ENCODE assay signal across 10 cellular contexts in the genomic region with DNA sequence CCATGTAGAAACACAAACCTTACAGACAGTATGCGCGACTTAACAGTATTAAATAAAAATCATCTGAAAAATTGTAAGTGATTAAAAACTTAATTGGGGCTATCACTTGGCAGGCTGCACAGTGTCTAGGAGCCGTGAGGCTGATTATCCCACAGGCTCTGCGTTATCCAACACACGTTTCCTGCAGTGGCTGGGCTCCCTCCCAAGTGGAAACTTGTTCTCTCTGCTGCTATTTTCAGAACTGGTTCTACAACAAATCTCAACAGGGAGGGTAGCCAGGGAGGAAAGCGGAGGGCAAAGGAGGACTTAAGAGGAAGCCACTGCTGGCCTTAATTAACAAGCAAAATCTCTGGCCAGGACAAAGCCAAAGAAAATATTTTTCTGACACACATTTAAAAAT.
A peak's percentile ranks its signal among the peaks of the same experiment; 100 is the strongest.
DNase-seq lines count a peak whose midpoint lies in the region; TF ChIP-seq lines count a peak whose summit lies in the region.
"Had no signal": no experiment of that assay in that cellular context is flagged by ENCODE, and none has a peak within 500 bp of the region (broad histone marks: within the 10 kb centered on the region; RNA-seq: fewer than 3 reads in every experiment).

No MANE protein-coding gene starts in this region.

- no peaks in the 10 kb centered on the region for H3F3A ChIP-seq in GM23248 (ENCODE audit: insufficient read depth)

- H3K4me1 ChIP-seq in GM23248 (ENCODE audit: insufficient read depth) (peaks cover 7% of the 10 kb centered on the region; the same call in 1 of the 2 replicates), hepatocyte (ENCODE audit: insufficient read depth) (peaks cover 18% of the 10 kb centered on the region)

- H3K4me2 ChIP-seq in GM23248 (ENCODE audit: unreplicated experiment) (peak overlapping the region; percentile 3), hepatocyte (peak overlapping the region; percentile 39)

- in situ Hi-C loops in GM23248 (cut with MboI): no loop called here

- peaks cover 0 to 2% (median 0%) of the 10 kb centered on the region in 5 experiments for H3K9me3 Mint-ChIP-seq in brain

- no peak overlapping the region for H2AFZ ChIP-seq in GM23248
- no peak overlapping the region for H2AFZ ChIP-seq in hepatocyte

- H3K36me3 ChIP-seq in GM23248 (ENCODE audit: low read depth): no peaks in the 10 kb centered on the region
- H3K36me3 ChIP-seq in hepatocyte (replicated peaks; ENCODE audit: insufficient read depth, low read depth): no peaks in the 10 kb centered on the region
- H3K36me3 ChIP-seq: ascending aorta, MG63 had no signal

- no peaks in the 10 kb centered on the region for H3K27me3 ChIP-seq in GM23248 (replicated peaks; ENCODE audit: insufficient read depth)
- H3K27me3 ChIP-seq in hepatocyte: no peaks in the 10 kb centered on the region
- H3K27me3 ChIP-seq: ascending aorta, MG63 had no signal

- peaks cover 2% of the 10 kb centered on the region for H3K36me3 Mint-ChIP-seq in brain

- H3K4me3 Mint-ChIP-seq in brain: peak overlapping the region in 3 of 5 experiments; percentile 2 to 69 (median 12)

- H3K27ac Mint-ChIP-seq in brain: peak overlapping the region in 4 of 5 experiments; percentile 67 to 80 (median 74)

- H3K79me2 ChIP-seq in GM23248 (ENCODE audit: insufficient read depth) (peaks cover 51% of the 10 kb centered on the region), hepatocyte (peaks cover 31% of the 10 kb centered on the region)

- no peak overlapping the region for H3K4me3 ChIP-seq in GM23248
- H3K4me3 ChIP-seq in hepatocyte: no peak overlapping the region
- H3K4me3 ChIP-seq: ascending aorta, MG63 had no signal

- WGBS in GM23248 (ENCODE audit: low coverage in 1 of 2, low lambda C conversion rate in 2 of 2, missing lambda C conversion rate in 2 of 2), 2 experiments: 40 to 43% methylated on average over 6 of the region's 6 CpGs
- WGBS in hepatocyte (ENCODE audit: low lambda C conversion rate, missing lambda C conversion rate): 52% methylated on average over 6 of the region's 6 CpGs

- no peaks in the 10 kb centered on the region; the same call in 1 of the 2 replicates for H4K20me1 ChIP-seq in GM23248 (ENCODE audit: insufficient read depth)
- H4K20me1 ChIP-seq in hepatocyte (ENCODE audit: insufficient read depth, poor library complexity, severe bottlenecking): peaks cover 3% of the 10 kb centered on the region

- H3K27ac ChIP-seq in GM23248 (no peak overlapping the region), hepatocyte (no peak overlapping the region)

- H3K9me3 ChIP-seq in GM23248 (ENCODE audit: low read depth): no peaks in the 10 kb centered on the region
- no peaks in the 10 kb centered on the region for H3K9me3 ChIP-seq in hepatocyte (ENCODE audit: low read depth)
- H3K9me3 ChIP-seq: ascending aorta, MG63 had no signal

- H3K9ac ChIP-seq in GM23248: no peak overlapping the region

- H3K4me1 Mint-ChIP-seq in brain: peaks cover 74% of the 10 kb centered on the region

- peaks cover 3% of the 10 kb centered on the region for H3K27me3 Mint-ChIP-seq in brain

- peak; percentile 33 for DNase-seq in GM23248
- DNase-seq in hepatocyte (ENCODE audit: low spot score): peak; percentile 41
- peak; percentile 64 for DNase-seq in putamen (ENCODE audit: low spot score)
- no peak for DNase-seq in GDM1 (lab: John Stamatoyannopoulos, UW)
- no peak for DNase-seq in NOMO-1 treated with DMSO at 0.1 percent for 48 hours (lab: John Stamatoyannopoulos, UW; ENCODE audit: unreplicated experiment)
- DNase-seq in RPMI8226: no peak
- no peak for DNase-seq in KG1 (lab: John Stamatoyannopoulos, UW)
- DNase-seq: MG63 had no signal

- no peak for TF ChIP-seq CTCF in brain (conservative IDR thresholded peaks at IDR 0.05)
- no peak for TF ChIP-seq CTCF in hepatocyte (IDR thresholded peaks at IDR 0.05; ENCODE audit: poor library complexity)

- H3K9me2 ChIP-seq in GM23248 (ENCODE audit: insufficient read depth) (no peaks in the 10 kb centered on the region), hepatocyte (replicated peaks; ENCODE audit: insufficient read depth) (no peaks in the 10 kb centered on the region)

Comparison
In these comparisons a context has a peak if more than half of its experiments do, and no peak if none do; other contexts are left out.
1. DNase-seq: peak in GM23248 (single experiment), hepatocyte (single experiment) and putamen (single experiment); none in GDM1 (single experiment), NOMO-1 treated with DMSO at 0.1 percent for 48 hours (single experiment), RPMI8226 (single experiment) and KG1 (single experiment).